ENCODE assay signal across 35 cellular contexts in the genomic region with DNA sequence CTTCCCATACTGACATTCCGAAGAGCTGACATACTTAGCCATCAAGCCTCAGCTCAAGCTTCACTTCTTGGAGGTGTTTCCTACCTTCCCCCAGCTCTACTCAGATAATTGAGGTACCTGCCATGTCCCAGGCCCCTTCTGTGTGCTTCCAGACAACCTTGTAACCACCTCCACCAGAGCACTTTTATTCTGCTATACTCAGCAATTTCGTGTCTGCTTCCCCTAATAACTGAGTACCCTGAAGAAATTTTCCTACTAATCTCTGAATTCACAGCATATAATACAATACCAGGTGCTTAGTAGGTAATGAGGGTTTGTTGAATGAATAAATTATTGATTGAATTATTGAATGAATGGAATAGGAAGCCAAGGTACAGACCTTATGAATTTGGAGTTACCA.
"Had no signal": no experiment of that assay in that cellular context is flagged by ENCODE, and none has a peak within 500 bp of the region (broad histone marks: within the 10 kb centered on the region; RNA-seq: fewer than 3 reads in every experiment).

No MANE protein-coding gene starts in this region.

- DNase-seq: activated CD4-positive, alpha-beta memory T cell treated with anti-CD3 and anti-CD28 coated beads for 36 hours; activated CD4-positive, alpha-beta T cell treated with anti-CD3 and anti-CD28 coated beads for 36 hours; activated CD4-positive, alpha-beta T cell treated with anti-CD3 and anti-CD28 coated beads, Interleukin-2, amount 10 ng/mL, durations not matched to agents 24 days and 14 days; activated CD4-positive, CD25-positive, alpha-beta regulatory T cell; activated CD4-positive, CD25-positive, alpha-beta regulatory T cell treated with anti-CD3 and anti-CD28 coated beads, Interleukin-2, amount 50 U/mL, for 72 hours; activated CD8-positive, alpha-beta memory T cell treated with anti-CD3 and anti-CD28 coated beads, Interleukin-2, amount 10 ng/mL, durations not matched to agents 7 days and 5 days; activated CD8-positive, alpha-beta memory T cell treated with anti-CD3 and anti-CD28 coated beads, Interleukin-2, amount 50 U/mL, for 4 hours; activated CD8-positive, alpha-beta T cell treated with anti-CD3 and anti-CD28 coated beads, Interleukin-2, amount 10 ng/mL, durations not matched to agents 7 days and 5 days; activated gamma-delta T cell; activated naive CD4-positive, alpha-beta T cell treated with anti-CD3 and anti-CD28 coated beads, Interleukin-2, amount 50 U/mL, for 16 hours; activated naive CD4-positive, alpha-beta T cell treated with Interleukin-2 at 50 U/mL for 16 hours; activated naive CD8-positive, alpha-beta T cell treated with anti-CD3 and anti-CD28 coated beads for 36 hours; activated naive CD8-positive, alpha-beta T cell treated with anti-CD3 and anti-CD28 coated beads, Interleukin-2, amount 50 U/mL, for 24 hours; activated T-cell treated with anti-CD3 and anti-CD28 coated beads, Interleukin-2, amount 50 U/mL, for 1 hour; activated T-cell treated with anti-CD3 and anti-CD28 coated beads, Interleukin-2, amount 50 U/mL, for 48 hours; adrenal gland; amygdala; aorta; central memory CD4-positive, alpha-beta T cell; cerebellar nuclear complex; colonic mucosa; effector CD8-positive, alpha-beta T cell; esophagus squamous epithelium; foreskin melanocyte; heart right ventricle; T-helper 2 cell had no signal

- H3K27ac ChIP-seq: adrenal gland, breast epithelium, cardiac muscle cell, colonic mucosa, epithelial cell of prostate, esophagus squamous epithelium, gastroesophageal sphincter, heart right ventricle, hepatocyte had no signal

- H3K27me3 Mint-ChIP-seq: activated CD4-positive, alpha-beta memory T cell treated with anti-CD3 and anti-CD28 coated beads for 36 hours; activated CD4-positive, alpha-beta T cell treated with anti-CD3 and anti-CD28 coated beads for 36 hours; activated CD4-positive, alpha-beta T cell treated with anti-CD3 and anti-CD28 coated beads, Interleukin-2, amount 10 ng/mL, durations not matched to agents 24 days and 14 days; activated CD8-positive, alpha-beta memory T cell treated with anti-CD3 and anti-CD28 coated beads, Interleukin-2, amount 10 ng/mL, durations not matched to agents 7 days and 5 days; activated naive CD8-positive, alpha-beta T cell treated with anti-CD3 and anti-CD28 coated beads for 36 hours; activated naive CD8-positive, alpha-beta T cell treated with anti-CD3 and anti-CD28 coated beads, Interleukin-2, amount 50 U/mL, for 24 hours had no signal

- ATAC-seq: activated CD4-positive, alpha-beta T cell treated with anti-CD3 and anti-CD28 coated beads for 36 hours; activated CD8-positive, alpha-beta memory T cell treated with anti-CD3 and anti-CD28 coated beads, Interleukin-2, amount 10 ng/mL, durations not matched to agents 7 days and 5 days; activated CD8-positive, alpha-beta T cell treated with anti-CD3 and anti-CD28 coated beads, Interleukin-2, amount 10 ng/mL, durations not matched to agents 7 days and 5 days; activated naive CD8-positive, alpha-beta T cell treated with anti-CD3 and anti-CD28 coated beads, Interleukin-2, amount 50 U/mL, for 24 hours; gastroesophageal sphincter; heart right ventricle had no signal

- H3K4me3 ChIP-seq: adrenal gland, breast epithelium, cardiac muscle cell, colonic mucosa, esophagus squamous epithelium, gastroesophageal sphincter, heart right ventricle, hepatocyte had no signal

- H3K27me3 ChIP-seq: cardiac muscle cell, colonic mucosa, esophagus squamous epithelium, gastroesophageal sphincter, hepatocyte had no signal

- H3K27ac Mint-ChIP-seq: activated CD4-positive, alpha-beta memory T cell treated with anti-CD3 and anti-CD28 coated beads for 36 hours; activated CD4-positive, alpha-beta T cell treated with anti-CD3 and anti-CD28 coated beads for 36 hours; activated CD4-positive, alpha-beta T cell treated with anti-CD3 and anti-CD28 coated beads, Interleukin-2, amount 10 ng/mL, durations not matched to agents 24 days and 14 days; activated CD8-positive, alpha-beta memory T cell treated with anti-CD3 and anti-CD28 coated beads, Interleukin-2, amount 10 ng/mL, durations not matched to agents 7 days and 5 days; activated CD8-positive, alpha-beta T cell treated with anti-CD3 and anti-CD28 coated beads, Interleukin-2, amount 10 ng/mL, durations not matched to agents 7 days and 5 days; activated naive CD8-positive, alpha-beta T cell treated with anti-CD3 and anti-CD28 coated beads for 36 hours; activated naive CD8-positive, alpha-beta T cell treated with anti-CD3 and anti-CD28 coated beads, Interleukin-2, amount 50 U/mL, for 24 hours; activated T-helper 1 cell treated with anti-CD3 and anti-CD28 coated beads, Interleukin-12 subunit alpha, Interleukin-12 subunit beta, Interleukin-2, Interleukin-4 antibody, amounts not matched to agents 30 ng/mL and 10 ng/mL and 1 ng/mL, durations not matched to agents 14 hours and 24 hours and 36 hours; brain had no signal

- H3K9me3 ChIP-seq: adrenal gland, breast epithelium, colonic mucosa, esophagus squamous epithelium, gastroesophageal sphincter, heart right ventricle had no signal

- H3K36me3 ChIP-seq: adrenal gland, breast epithelium, cardiac muscle cell, colonic mucosa, esophagus squamous epithelium, gastroesophageal sphincter, heart right ventricle had no signal

- H3K36me3 Mint-ChIP-seq: activated CD4-positive, alpha-beta memory T cell treated with anti-CD3 and anti-CD28 coated beads for 36 hours; activated CD8-positive, alpha-beta memory T cell treated with anti-CD3 and anti-CD28 coated beads, Interleukin-2, amount 10 ng/mL, durations not matched to agents 7 days and 5 days; activated naive CD8-positive, alpha-beta T cell treated with anti-CD3 and anti-CD28 coated beads for 36 hours; brain had no signal

- FAIRE-seq: endometrium, endothelial cell of umbilical vein had no signal

- H3K9me3 Mint-ChIP-seq: activated CD4-positive, alpha-beta memory T cell treated with anti-CD3 and anti-CD28 coated beads for 36 hours; activated CD4-positive, alpha-beta T cell treated with anti-CD3 and anti-CD28 coated beads, Interleukin-2, amount 10 ng/mL, durations not matched to agents 24 days and 14 days; activated naive CD8-positive, alpha-beta T cell treated with anti-CD3 and anti-CD28 coated beads for 36 hours; activated naive CD8-positive, alpha-beta T cell treated with anti-CD3 and anti-CD28 coated beads, Interleukin-2, amount 50 U/mL, for 24 hours; activated T-helper 1 cell treated with anti-CD3 and anti-CD28 coated beads, Interleukin-12 subunit alpha, Interleukin-12 subunit beta, Interleukin-2, Interleukin-4 antibody, amounts not matched to agents 30 ng/mL and 10 ng/mL and 1 ng/mL, durations not matched to agents 14 hours and 24 hours and 36 hours; brain had no signal

- H3K4me3 Mint-ChIP-seq: activated CD4-positive, alpha-beta memory T cell treated with anti-CD3 and anti-CD28 coated beads for 36 hours; activated CD4-positive, alpha-beta T cell treated with anti-CD3 and anti-CD28 coated beads for 36 hours; activated CD4-positive, alpha-beta T cell treated with anti-CD3 and anti-CD28 coated beads, Interleukin-2, amount 10 ng/mL, durations not matched to agents 24 days and 14 days; activated CD8-positive, alpha-beta memory T cell treated with anti-CD3 and anti-CD28 coated beads, Interleukin-2, amount 10 ng/mL, durations not matched to agents 7 days and 5 days; activated CD8-positive, alpha-beta T cell treated with anti-CD3 and anti-CD28 coated beads, Interleukin-2, amount 10 ng/mL, durations not matched to agents 7 days and 5 days; activated naive CD8-positive, alpha-beta T cell treated with anti-CD3 and anti-CD28 coated beads for 36 hours; activated naive CD8-positive, alpha-beta T cell treated with anti-CD3 and anti-CD28 coated beads, Interleukin-2, amount 50 U/mL, for 24 hours; activated T-helper 1 cell treated with anti-CD3 and anti-CD28 coated beads, Interleukin-12 subunit alpha, Interleukin-12 subunit beta, Interleukin-2, Interleukin-4 antibody, amounts not matched to agents 30 ng/mL and 10 ng/mL and 1 ng/mL, durations not matched to agents 14 hours and 24 hours and 36 hours; brain had no signal

- H3K4me2 ChIP-seq: hepatocyte had no signal

- H3K79me2 ChIP-seq: hepatocyte had no signal

- H3K4me1 ChIP-seq: adrenal gland, breast epithelium, colonic mucosa, esophagus squamous epithelium, gastroesophageal sphincter, heart right ventricle had no signal

- H2AFZ ChIP-seq: hepatocyte had no signal

- H3K4me1 Mint-ChIP-seq: activated CD8-positive, alpha-beta memory T cell treated with anti-CD3 and anti-CD28 coated beads, Interleukin-2, amount 10 ng/mL, durations not matched to agents 7 days and 5 days had no signal
